ENCODE assay signal across 25 cellular contexts in genomic region chr5:129912601-129913000, GRCh38. TPM values are rescaled to one million over a fixed set of nuclear protein-coding genes. Genes with fewer than 3 reads are reported as not detected.
DNase-seq lines count a peak whose midpoint lies in the region; ATAC-seq and TF ChIP-seq lines count a peak whose summit lies in the region.
"Had no signal": no experiment of that assay in that cellular context is flagged by ENCODE, and none has a peak within 500 bp of the region (broad histone marks: within the 10 kb centered on the region; RNA-seq: fewer than 3 reads in every experiment).

No MANE protein-coding gene starts in this region.

- H3K4me3 Mint-ChIP-seq in stimulated activated memory B cell treated with anti-CD40 and anti-IgM and Interleukin-4, amounts not matched to agents 10 μg/mL and 1 μg/mL and 100 μg/mL, for 72 hours: no peak overlapping the region
- no peak overlapping the region for H3K4me3 Mint-ChIP-seq in chondrocyte (ENCODE audit: unreplicated experiment)
- no peak overlapping the region for H3K4me3 Mint-ChIP-seq in activated CD4-positive, alpha-beta T cell treated with anti-CD3 and anti-CD28 coated beads, Interleukin-2, amount 10 ng/mL, durations not matched to agents 7 days and 5 days
- H3K4me3 Mint-ChIP-seq: CD14-positive monocyte; CD4-positive, alpha-beta T cell; CD8-positive, alpha-beta memory T cell; GM23338; H9 had no signal

- H3K27ac ChIP-seq in RWPE2 (ENCODE audit: poor library complexity, severe bottlenecking): no peak overlapping the region
- H3K27ac ChIP-seq: 22Rv1; A549; BLaER1 treated with 17β-estradiol and CSF1 and Interleukin-3, amounts not matched to agents 10 nM and 100 nM had no signal

- no peaks in the 10 kb centered on the region for H3K36me3 ChIP-seq in RWPE2 (ENCODE audit: low read depth)
- H3K36me3 ChIP-seq: BE2C had no signal

- CTCF ChIA-PET in activated CD4-positive, alpha-beta T cell treated with anti-CD3 and anti-CD28 coated beads, Interleukin-2, amount 10 ng/mL, durations not matched to agents 7 days and 5 days (lab: Charles Lee): no interaction called here

- no peak overlapping the region for H3K27ac Mint-ChIP-seq in stimulated activated memory B cell treated with anti-CD40 and anti-IgM and Interleukin-4, amounts not matched to agents 10 μg/mL and 1 μg/mL and 100 μg/mL, for 72 hours
- H3K27ac Mint-ChIP-seq in chondrocyte (ENCODE audit: unreplicated experiment): no peak overlapping the region
- H3K27ac Mint-ChIP-seq in activated CD4-positive, alpha-beta T cell treated with anti-CD3 and anti-CD28 coated beads, Interleukin-2, amount 10 ng/mL, durations not matched to agents 7 days and 5 days: no peak overlapping the region
- H3K27ac Mint-ChIP-seq: CD14-positive monocyte; CD4-positive, alpha-beta T cell; CD8-positive, alpha-beta memory T cell; GM23338; H9 had no signal

- no peaks in the 10 kb centered on the region for H3K4me1 Mint-ChIP-seq in stimulated activated memory B cell treated with anti-CD40 and anti-IgM and Interleukin-4, amounts not matched to agents 10 μg/mL and 1 μg/mL and 100 μg/mL, for 72 hours
- peaks cover 15% of the 10 kb centered on the region for H3K4me1 Mint-ChIP-seq in chondrocyte (ENCODE audit: low read depth)
- no peaks in the 10 kb centered on the region for H3K4me1 Mint-ChIP-seq in activated CD4-positive, alpha-beta T cell treated with anti-CD3 and anti-CD28 coated beads, Interleukin-2, amount 10 ng/mL, durations not matched to agents 7 days and 5 days
- H3K4me1 Mint-ChIP-seq: CD14-positive monocyte had no signal

- DNase-seq in NCI-H2171 treated with DMSO at 0.1 percent for 48 hours (lab: John Stamatoyannopoulos, UW) (peak; percentile 40), NCI-H2171 (lab: John Stamatoyannopoulos, UW) (no peak), RWPE2 (ENCODE audit: low spot score) (no peak), foreskin melanocyte (peak; percentile 75), chondrocyte (ENCODE audit: low spot score) (no peak), A172 (ENCODE audit: low spot score) (no peak)
- DNase-seq in activated CD4-positive, alpha-beta T cell treated with anti-CD3 and anti-CD28 coated beads, Interleukin-2, amount 10 ng/mL, durations not matched to agents 7 days and 5 days: no peak
- DNase-seq: ACHN; AML-193; BE2C; CD4-positive, alpha-beta T cell; CD8-positive, alpha-beta memory T cell; DMS 273 treated with DMSO at 0.1 percent for 48 hours; DMS79; EL; GDM1; H9 had no signal

- TF ChIP-seq CTCF in RWPE2 (IDR thresholded peaks at IDR 0.05; ENCODE audit: poor library complexity, severe bottlenecking): no peak
- no peak for TF ChIP-seq CTCF in chondrocyte (IDR thresholded peaks at IDR 0.05)

- peaks cover under 1% of the 10 kb centered on the region for H3K27me3 ChIP-seq in RWPE2 (ENCODE audit: insufficient read depth, poor library complexity, severe bottlenecking)

- H3K9me3 Mint-ChIP-seq in stimulated activated memory B cell treated with anti-CD40 and anti-IgM and Interleukin-4, amounts not matched to agents 10 μg/mL and 1 μg/mL and 100 μg/mL, for 72 hours: no peaks in the 10 kb centered on the region
- H3K9me3 Mint-ChIP-seq in chondrocyte (ENCODE audit: low read depth): no peaks in the 10 kb centered on the region
- H3K9me3 Mint-ChIP-seq in activated CD4-positive, alpha-beta T cell treated with anti-CD3 and anti-CD28 coated beads, Interleukin-2, amount 10 ng/mL, durations not matched to agents 7 days and 5 days: no peaks in the 10 kb centered on the region
- H3K9me3 Mint-ChIP-seq: CD4-positive, alpha-beta T cell; GM23338; H9 had no signal

- no peaks in the 10 kb centered on the region for H3K36me3 Mint-ChIP-seq in stimulated activated memory B cell treated with anti-CD40 and anti-IgM and Interleukin-4, amounts not matched to agents 10 μg/mL and 1 μg/mL and 100 μg/mL, for 72 hours
- H3K36me3 Mint-ChIP-seq in chondrocyte (ENCODE audit: low read depth): peaks cover 10% of the 10 kb centered on the region
- H3K36me3 Mint-ChIP-seq in activated CD4-positive, alpha-beta T cell treated with anti-CD3 and anti-CD28 coated beads, Interleukin-2, amount 10 ng/mL, durations not matched to agents 7 days and 5 days (ENCODE audit: low read depth): no peaks in the 10 kb centered on the region
- H3K36me3 Mint-ChIP-seq: CD14-positive monocyte; CD8-positive, alpha-beta memory T cell had no signal

- H3K9me3 ChIP-seq in RWPE2 (ENCODE audit: severe bottlenecking): no peaks in the 10 kb centered on the region
- H3K9me3 ChIP-seq: A549; BE2C; BLaER1 treated with 17β-estradiol and CSF1 and Interleukin-3, amounts not matched to agents 10 nM and 100 nM had no signal

- no peak overlapping the region for H3K4me3 ChIP-seq in RWPE2 (ENCODE audit: severe bottlenecking)
- H3K4me3 ChIP-seq: A549; BLaER1 treated with 17β-estradiol and CSF1 and Interleukin-3, amounts not matched to agents 10 nM and 100 nM; GM12878; GM23338 had no signal

- H3K27me3 Mint-ChIP-seq in stimulated activated memory B cell treated with anti-CD40 and anti-IgM and Interleukin-4, amounts not matched to agents 10 μg/mL and 1 μg/mL and 100 μg/mL, for 72 hours: peaks cover 12% of the 10 kb centered on the region
- H3K27me3 Mint-ChIP-seq in chondrocyte (ENCODE audit: low read depth): no peaks in the 10 kb centered on the region
- peaks cover 7% of the 10 kb centered on the region for H3K27me3 Mint-ChIP-seq in activated CD4-positive, alpha-beta T cell treated with anti-CD3 and anti-CD28 coated beads, Interleukin-2, amount 10 ng/mL, durations not matched to agents 7 days and 5 days

- POLR2A ChIA-PET in activated CD4-positive, alpha-beta T cell treated with anti-CD3 and anti-CD28 coated beads, Interleukin-2, amount 10 ng/mL, durations not matched to agents 7 days and 5 days (lab: Charles Lee): no interaction called here

- no peaks in the 10 kb centered on the region for H3K4me1 ChIP-seq in RWPE2 (ENCODE audit: insufficient read depth, poor library complexity, severe bottlenecking)
- H3K4me1 ChIP-seq: A549, BE2C had no signal

- peak; percentile 33; the same call in 1 of the 3 replicates for ATAC-seq in RWPE2 (ENCODE audit: low read depth)
- peak; percentile 54 for ATAC-seq in stimulated activated memory B cell treated with anti-CD40 and anti-IgM and Interleukin-4, amounts not matched to agents 10 μg/mL and 1 μg/mL and 100 μg/mL, for 72 hours
- ATAC-seq: A549, GM12878, GM23338, HCT116 had no signal

RNA-seq across cellular contexts. Expression of gene CHSY3, which starts 8.3 kb away (rescaled TPM):
- 18.1 to 44.6 TPM (median 19.7 TPM) in 3 replicates for total RNA-seq in chondrocyte
- total RNA-seq in A172 (2014; rRNA removed; shearing (Covaris generic)): 2.4 and 2.8 TPM in 2 replicates
- total RNA-seq in activated CD4-positive, alpha-beta T cell treated with anti-CD3 and anti-CD28 coated beads, Interleukin-2, amount 10 ng/mL, durations not matched to agents 7 days and 5 days: not detected
- total RNA-seq: CD4-positive, alpha-beta T cell; CD8-positive, alpha-beta memory T cell; GM12878 had no signal

Comparison
In these comparisons a context has a peak if more than half of its experiments do, and no peak if none do; other contexts are left out.
1. DNase-seq: peak in NCI-H2171 treated with DMSO at 0.1 percent for 48 hours (single experiment) and foreskin melanocyte (single experiment); none in NCI-H2171 (single experiment), RWPE2 (single experiment), chondrocyte (single experiment), A172 (single experiment) and activated CD4-positive, alpha-beta T cell treated with anti-CD3 and anti-CD28 coated beads, Interleukin-2, amount 10 ng/mL, durations not matched to agents 7 days and 5 days (single experiment).